10 cellular contexts compared by ENCODE assay signal in genomic region chr1:65717815-65718454, GRCh38.
DNase-seq lines count a peak whose midpoint lies in the region; ATAC-seq and TF ChIP-seq lines count a peak whose summit lies in the region.
"Had no signal": no experiment of that assay in that cellular context is flagged by ENCODE, and none has a peak within 500 bp of the region (broad histone marks: within the 10 kb centered on the region; RNA-seq: fewer than 3 reads in every experiment).

No MANE protein-coding gene starts in this region.

- 98 to 100% methylated on average over 3 of the region's 3 CpGs for WGBS in upper lobe of left lung, 2 donors

- H3K4me3 ChIP-seq in adipocyte (ENCODE audit: low read length), result no peak overlapping the region
- H3K4me3 ChIP-seq in upper lobe of left lung, result no peak overlapping the region

- TF ChIP-seq POLR2A in upper lobe of left lung (IDR thresholded peaks at IDR 0.05), result no peak

- intact Hi-C loops in left colon (cut with DNase I, micrococcal nuclease), result no loop called here

- ATAC-seq in left colon (peak; percentile 48), upper lobe of left lung (ENCODE audit: low FRiP score in 2 of 2) (no peak)

- DNase-seq in DMS 273 (lab: John Stamatoyannopoulos, UW; ENCODE audit: unreplicated experiment) (peak; percentile 45), DMS 273 treated with DMSO at 0.1 percent for 48 hours (lab: John Stamatoyannopoulos, UW) (no peak), HS-5 (ENCODE audit: low read depth) (peak; percentile 23), adipocyte (ENCODE audit: low read depth) (peak; percentile 47), left colon (peak in 1 of 2 donors; percentile 13), NCI-H128 (lab: John Stamatoyannopoulos, UW; ENCODE audit: unreplicated experiment) (no peak), upper lobe of left lung (no peak)
- no peak for DNase-seq in stimulated activated CD4-positive, alpha-beta T cell treated with anti-CD3 and anti-CD28 coated beads, Interleukin-4, amount 100 ng/mL, for 24 hours
- DNase-seq: 8988T, activated gamma-delta T cell had no signal

- no peaks in the 10 kb centered on the region for H3K27me3 ChIP-seq in adipocyte (replicated peaks; ENCODE audit: control insufficient read depth, insufficient read depth, low read length)
- H3K27me3 ChIP-seq in upper lobe of left lung, result no peaks in the 10 kb centered on the region

- no peak overlapping the region for H3K27ac ChIP-seq in upper lobe of left lung

- TF ChIP-seq EP300 in upper lobe of left lung (IDR thresholded peaks at IDR 0.05), result no peak

- H3K9ac ChIP-seq in adipocyte (ENCODE audit: low read length), result no peak overlapping the region

- no peaks in the 10 kb centered on the region for H3K36me3 ChIP-seq in adipocyte (ENCODE audit: control insufficient read depth, insufficient read depth, low read length, severe bottlenecking)
- no peaks in the 10 kb centered on the region for H3K36me3 ChIP-seq in upper lobe of left lung

- H3K4me1 ChIP-seq in adipocyte (ENCODE audit: control insufficient read depth, insufficient read depth, low read length) (peaks cover 12% of the 10 kb centered on the region), upper lobe of left lung (no peaks in the 10 kb centered on the region)

- TF ChIP-seq CTCF in upper lobe of left lung (IDR thresholded peaks at IDR 0.05), result no peak

- H3K9me3 ChIP-seq in adipocyte (ENCODE audit: control insufficient read depth, low read length), result no peaks in the 10 kb centered on the region
- H3K9me3 ChIP-seq in upper lobe of left lung, result no peaks in the 10 kb centered on the region

Comparison
In these comparisons a context has a peak if more than half of its experiments do, and no peak if none do; other contexts are left out.
1. DNase-seq: peak in DMS 273 (single experiment), HS-5 (single experiment) and adipocyte (single experiment); none in DMS 273 treated with DMSO at 0.1 percent for 48 hours (single experiment), NCI-H128 (single experiment), stimulated activated CD4-positive, alpha-beta T cell treated with anti-CD3 and anti-CD28 coated beads, Interleukin-4, amount 100 ng/mL, for 24 hours (single experiment) and upper lobe of left lung (0 of 2).